ENCODE assay signal across 12 cellular contexts in the genomic region with DNA sequence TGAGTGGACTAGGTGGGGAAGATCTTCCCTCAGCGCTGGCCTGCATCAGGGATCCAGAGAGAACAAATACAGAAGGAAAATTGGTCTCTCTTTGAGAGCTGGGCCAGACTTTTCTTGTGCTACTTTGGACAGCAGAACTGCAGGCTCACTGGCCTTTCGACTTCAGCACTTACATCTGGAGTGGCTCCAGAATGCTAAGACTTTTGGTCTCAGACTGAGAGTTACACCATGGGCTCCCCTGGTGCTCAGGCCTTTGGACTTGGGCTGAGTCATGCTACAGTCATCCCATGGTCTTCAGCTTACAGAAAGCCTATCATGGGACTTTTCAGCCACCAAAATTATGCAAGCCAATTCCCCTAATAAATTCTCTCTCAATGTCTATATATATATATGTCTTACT. TPM values are rescaled to one million over a fixed set of nuclear protein-coding genes. Genes with fewer than 3 reads are reported as not detected.
DNase-seq lines count a peak whose midpoint lies in the region; ATAC-seq and TF ChIP-seq lines count a peak whose summit lies in the region.
"Had no signal": no experiment of that assay in that cellular context is flagged by ENCODE, and none has a peak within 500 bp of the region (broad histone marks: within the 10 kb centered on the region; RNA-seq: fewer than 3 reads in every experiment).

No MANE protein-coding gene starts in this region.

- CTCF ChIA-PET in RWPE1 (lab: Yijun Ruan, JAX), result no interaction called here

- POLR2A ChIA-PET in RWPE1 (lab: Yijun Ruan, JAX; ENCODE audit: low non-redundant PET), result no interaction called here

- ATAC-seq in omental fat pad (ENCODE audit: low FRiP score), result peak; percentile 62
- ATAC-seq: activated naive CD8-positive, alpha-beta T cell treated with anti-CD3 and anti-CD28 coated beads, Interleukin-2, amount 50 U/mL, for 24 hours had no signal

- DNase-seq in ELF-1 (ENCODE audit: low read depth, low spot score), result peak; percentile 13
- peak; percentile 80 to 89 for DNase-seq in NOMO-1 (lab: John Stamatoyannopoulos, UW; ENCODE audit: unreplicated experiment in 2 of 2)
- peak; percentile 62 for DNase-seq in dedifferentiated amniotic fluid mesenchymal stem cell (ENCODE audit: extremely low spot score)
- DNase-seq in omental fat pad (ENCODE audit: low spot score), result no peak
- DNase-seq in NCI-H2107 treated with DMSO at 0.1 percent for 48 hours (lab: John Stamatoyannopoulos, UW; ENCODE audit: unreplicated experiment), result no peak
- no peak for DNase-seq in GDM1 (lab: John Stamatoyannopoulos, UW)
- no peak for DNase-seq in RWPE1 (ENCODE audit: low spot score)
- no peak for DNase-seq in HT-29 (ENCODE audit: low spot score)
- DNase-seq: activated CD4-positive, CD25-positive, alpha-beta regulatory T cell; activated naive CD8-positive, alpha-beta T cell treated with anti-CD3 and anti-CD28 coated beads, Interleukin-2, amount 50 U/mL, for 24 hours; hypothalamus; ovary had no signal

- no peak overlapping the region for H3K27ac ChIP-seq in RWPE1
- H3K27ac ChIP-seq: ovary had no signal

- TF ChIP-seq CTCF in omental fat pad (IDR thresholded peaks at IDR 0.05) (no peak), RWPE1 (conservative IDR thresholded peaks at IDR 0.05; ENCODE audit: low read depth) (no peak)

RNA-seq across cellular contexts. Expression of gene CD163, which starts 9.0 kb away (rescaled TPM):
- total RNA-seq in omental fat pad, result 100 to 1,000 TPM; 367 to 848 (median 615) TPM
- total RNA-seq in HT-29 (2014; rRNA removed; shearing (Covaris generic)), result not detected in 2 replicates

Comparison
In these comparisons a context has a peak if more than half of its experiments do, and no peak if none do; other contexts are left out.
1. DNase-seq: peak in ELF-1 (single experiment), NOMO-1 (2 of 2) and dedifferentiated amniotic fluid mesenchymal stem cell (single experiment); none in omental fat pad (single experiment), NCI-H2107 treated with DMSO at 0.1 percent for 48 hours (single experiment), GDM1 (single experiment), RWPE1 (single experiment) and HT-29 (single experiment).
2. RNA of gene CD163, which starts 9.0 kb away (total RNA-seq): 367 to 848 TPM in omental fat pad; not detected in HT-29; every median in the first group is over 100 times any median in the second.